1 cellular context compared by ENCODE assay signal in the genomic region with DNA sequence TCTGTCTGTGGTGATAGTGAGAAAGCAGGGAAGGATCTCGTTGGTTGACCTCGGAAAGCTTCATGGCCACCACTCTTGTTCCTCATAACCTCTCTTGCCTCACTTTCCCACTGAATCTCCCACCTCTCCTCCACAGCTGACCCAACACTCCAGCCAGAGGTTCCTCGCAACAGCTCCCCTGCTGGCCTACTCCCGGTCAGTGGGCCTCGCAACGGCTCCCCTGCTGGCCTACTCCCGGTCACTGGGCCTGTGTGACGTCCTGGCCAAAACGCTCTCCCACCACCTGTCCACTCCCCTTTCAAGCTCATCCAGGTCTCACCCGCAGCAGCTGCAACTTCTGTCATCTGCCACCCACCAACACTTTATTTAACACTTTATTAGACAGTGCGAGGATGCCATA.
TF ChIP-seq lines count a peak whose summit lies in the region.

No MANE protein-coding gene starts in this region.

TF ChIP-seq in IMR-90, 13 proteins besides CTCF, POLR2A, EP300 and RAD21:
- no peak for TF ChIP-seq CHD1 (IDR thresholded peaks at IDR 0.05; ENCODE audit: low read depth, low read length)
- TF ChIP-seq, protein P1, sequence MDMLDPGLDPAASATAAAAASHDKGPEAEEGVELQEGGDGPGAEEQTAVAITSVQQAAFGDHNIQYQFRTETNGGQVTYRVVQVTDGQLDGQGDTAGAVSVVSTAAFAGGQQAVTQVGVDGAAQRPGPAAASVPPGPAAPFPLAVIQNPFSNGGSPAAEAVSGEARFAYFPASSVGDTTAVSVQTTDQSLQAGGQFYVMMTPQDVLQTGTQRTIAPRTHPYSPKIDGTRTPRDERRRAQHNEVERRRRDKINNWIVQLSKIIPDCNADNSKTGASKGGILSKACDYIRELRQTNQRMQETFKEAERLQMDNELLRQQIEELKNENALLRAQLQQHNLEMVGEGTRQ (IDR thresholded peaks at IDR 0.05; ENCODE audit: low read depth, low read length), result no peak
- TF ChIP-seq SMC3 (IDR thresholded peaks at IDR 0.05; ENCODE audit: low read depth, low read length), result no peak
- TF ChIP-seq CEBPB (IDR thresholded peaks at IDR 0.05; ENCODE audit: low read depth, low read length), result no peak
- no peak for TF ChIP-seq MAZ (IDR thresholded peaks at IDR 0.05; ENCODE audit: borderline replicate concordance, low read depth, low read length)
